Comparison of ENCODE assay signal across 1 cellular context in genomic region chr6:29558439-29559079, GRCh38.
TF ChIP-seq lines count a peak whose summit lies in the region.

No MANE protein-coding gene starts in this region.

TF ChIP-seq in GM12878, 131 proteins besides CTCF, POLR2A, EP300 and RAD21:
- TF ChIP-seq YY1 (IDR thresholded peaks at IDR 0.05; ENCODE audit: low read depth, low read length) = peak; percentile 88
- TF ChIP-seq BHLHE40 (IDR thresholded peaks at IDR 0.05; ENCODE audit: borderline replicate concordance in 1 of 2, low read depth in 2 of 2, low read length in 1 of 2) = no peak
- no peak for TF ChIP-seq IRF4 (IDR thresholded peaks at IDR 0.05; ENCODE audit: low read depth, low read length)
- TF ChIP-seq POLR2AphosphoS5 (IDR thresholded peaks at IDR 0.05; ENCODE audit: low read length) = 0 out of 2 replicates have a peak, but pooled peaks have one; percentile 13
- TF ChIP-seq ZNF217 (IDR thresholded peaks at IDR 0.05) = no peak
- TF ChIP-seq STAT1 (conservative IDR thresholded peaks at IDR 0.05) = no peak
- no peak for TF ChIP-seq MEF2A (IDR thresholded peaks at IDR 0.05; ENCODE audit: insufficient read depth, low read depth, low read length)
- no peak for TF ChIP-seq CBX3 (IDR thresholded peaks at IDR 0.05; ENCODE audit: borderline replicate concordance, low read depth)
- TF ChIP-seq MLLT1 (IDR thresholded peaks at IDR 0.05) = peak; percentile 90
- no peak for TF ChIP-seq MTA3 (IDR thresholded peaks at IDR 0.05; ENCODE audit: borderline replicate concordance, low read length)
TF ChIP-seq in GM12878: peak in this region for 3.
